ENCODE assay signal across 8 cellular contexts in genomic region chr6:52881996-52882841, GRCh38. TPM values are rescaled to one million over a fixed set of nuclear protein-coding genes. Genes with fewer than 3 reads are reported as not detected.
DNase-seq lines count a peak whose midpoint lies in the region; ATAC-seq, FAIRE-seq and TF ChIP-seq lines count a peak whose summit lies in the region.

No MANE protein-coding gene starts in this region.

- 5 to 12% methylated on average over 18 of the region's 18 CpGs for WGBS in lower leg skin, 2 donors

- TF ChIP-seq CTCF in lower leg skin (IDR thresholded peaks at IDR 0.05), result peak in 1 of 3 donors; percentile 47

- peak; percentile 96 for FAIRE-seq in GM19239 (lab: Jason Lieb, UNC)

- ATAC-seq in HG03432 (IDR thresholded peaks at IDR 0.05; ENCODE audit: unreplicated experiment), result peak; percentile 100

- peak overlapping the region; percentile 16 for H3K4me3 ChIP-seq in lower leg skin (ENCODE audit: low read depth, poor library complexity, severe bottlenecking)

- intact Hi-C loops in lower leg skin (cut with DNase I; ENCODE audit: low total_unique reads), result no loop called here

- TF ChIP-seq POLR2A in lower leg skin (IDR thresholded peaks at IDR 0.05), result no peak

- DNase-seq in C1 segment of cervical spinal cord (lab: John Stamatoyannopoulos, UW) (peak in 11 of 14 donors; percentile 1 to 47 (median 29)), GM19239 (ENCODE audit: insufficient read length, low spot score) (peak; percentile 54), NCI-H460 (ENCODE audit: extremely low read depth, low read depth) (peak; percentile 64), dermis blood vessel endothelial cell (peak; percentile 76), lower leg skin (ENCODE audit: low spot score in 2 of 2) (peak; percentile 79 to 88)
- DNase-seq in activated CD4-positive, alpha-beta T cell treated with anti-CD3 and anti-CD28 coated beads for 48 hours, result peak; percentile 75
- peak; percentile 24 to 34 (median 28) for DNase-seq in stimulated activated CD4-positive, alpha-beta T cell treated with anti-CD3 and anti-CD28 coated beads, TNF-alpha, amount 100 ng/mL, for 1 hour (ENCODE audit: low read depth in 3 of 3, low spot score in 1 of 3)

RNA-seq across cellular contexts. Expression of gene GSTA3, which starts 27.3 kb away (rescaled TPM):
- not detected in 2 replicates for total RNA-seq in NCI-H460 (2014; rRNA removed; shearing (Covaris generic))
- not detected in 2 replicates for polyA plus RNA-seq in NCI-H460 (2014; cell fraction: nucleus; rRNA removed)
- not detected in 2 replicates for total RNA-seq in dermis blood vessel endothelial cell
- total RNA-seq in lower leg skin, result 10 to 100 TPM; 13.3 to 17.8 (median 16.0) TPM

RNA-seq across cellular contexts. Expression of gene GSTA5, which starts 41.6 kb away (rescaled TPM):
- total RNA-seq in NCI-H460 (2014; rRNA removed; shearing (Covaris generic)), result not detected in 2 replicates
- polyA plus RNA-seq in NCI-H460 (2014; cell fraction: nucleus; rRNA removed), result not detected in 2 replicates
- total RNA-seq in dermis blood vessel endothelial cell, result not detected in 2 replicates
- total RNA-seq in lower leg skin, result not detected

Comparison
In these comparisons a context has a peak if more than half of its experiments do, and no peak if none do; other contexts are left out.
1. Peak in every context shown above with its lines: DNase-seq, ATAC-seq and H3K4me3 ChIP-seq.
2. DNase-seq: peak in every context shown above with its lines; median percentile 84 in lower leg skin; 76 in dermis blood vessel endothelial cell; 75 in activated CD4-positive, alpha-beta T cell treated with anti-CD3 and anti-CD28 coated beads for 48 hours; 64 in NCI-H460; 54 in GM19239; 29 in C1 segment of cervical spinal cord; 28 in stimulated activated CD4-positive, alpha-beta T cell treated with anti-CD3 and anti-CD28 coated beads, TNF-alpha, amount 100 ng/mL, for 1 hour.
3. RNA of gene GSTA3, which starts 27.3 kb away (total RNA-seq): 13.3 to 17.8 TPM in lower leg skin; not detected in NCI-H460 and not detected in dermis blood vessel endothelial cell; every median in the first group is over 10 times any median in the second.